ENCODE assay signal across 17 cellular contexts in the genomic region with DNA sequence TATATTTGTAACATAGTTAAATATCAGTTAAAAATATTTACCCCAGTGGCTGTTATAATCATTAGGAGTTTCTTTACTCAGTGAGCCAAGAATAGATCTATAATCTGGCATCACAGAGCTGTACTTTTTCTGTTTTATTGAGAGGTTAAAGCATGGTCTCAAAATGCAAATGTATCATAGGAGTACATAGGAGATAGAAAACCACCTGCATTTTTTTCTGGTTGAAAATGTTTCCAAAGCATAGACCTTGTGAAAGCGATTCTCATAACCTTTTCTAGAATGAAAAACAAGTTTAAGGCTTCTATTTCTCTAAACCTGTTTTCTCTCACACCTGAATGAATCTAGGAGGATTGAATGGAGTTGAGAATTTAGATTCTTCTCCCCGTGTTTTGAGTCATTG. TPM values are rescaled to one million over a fixed set of nuclear protein-coding genes. Genes with fewer than 3 reads are reported as not detected.
DNase-seq lines count a peak whose midpoint lies in the region; ATAC-seq and TF ChIP-seq lines count a peak whose summit lies in the region.
"Had no signal": no experiment of that assay in that cellular context is flagged by ENCODE, and none has a peak within 500 bp of the region (broad histone marks: within the 10 kb centered on the region; RNA-seq: fewer than 3 reads in every experiment).

No MANE protein-coding gene starts in this region.

- H3K4me3 ChIP-seq in H7 (ENCODE audit: insufficient read depth, low read depth, low read length) = no peak overlapping the region
- H3K4me3 ChIP-seq: cardiac muscle cell had no signal

- no peaks in the 10 kb centered on the region for H3K36me3 ChIP-seq in H7 (replicated peaks; ENCODE audit: control insufficient read depth, insufficient read depth, low read length)
- H3K36me3 ChIP-seq: cardiac muscle cell had no signal

- no peak for TF ChIP-seq CTCF in GM20000 (IDR thresholded peaks at IDR 0.05; ENCODE audit: extremely low read depth, missing control alignments)

- no peaks in the 10 kb centered on the region for H3K27me3 ChIP-seq in H7 (ENCODE audit: control insufficient read depth, insufficient read depth, low read length)
- H3K27me3 ChIP-seq: cardiac muscle cell had no signal

- DNase-seq in GOT3 (lab: John Stamatoyannopoulos, UW) (no peak), GM20000 (ENCODE audit: low spot score) (no peak), H7 (no peak), NCI-H446 treated with DMSO at 0.1 percent for 48 hours (lab: John Stamatoyannopoulos, UW) (no peak)
- DNase-seq: activated CD4-positive, alpha-beta T cell treated with anti-CD3 and anti-CD28 coated beads for 48 hours; activated gamma-delta T cell treated with Interleukin-2 at 50 U/mL for 16 hours; DMS79; hippocampal formation; NCI-H187 treated with DMSO at 0.1 percent for 48 hours; stimulated activated CD4-positive, alpha-beta T cell treated with anti-CD3 and anti-CD28 coated beads, Interleukin-15, amount 100 ng/mL, for 24 hours; T-cell had no signal

- ATAC-seq in GM18520 (IDR thresholded peaks at IDR 0.05; ENCODE audit: unreplicated experiment) (peak; percentile 93), GM21390 (IDR thresholded peaks at IDR 0.05; ENCODE audit: unreplicated experiment) (peak; percentile 98), HG02943 (IDR thresholded peaks at IDR 0.05; ENCODE audit: low read depth, unreplicated experiment) (peak; percentile 94), HG03521 (IDR thresholded peaks at IDR 0.05; ENCODE audit: unreplicated experiment) (peak; percentile 96)
- ATAC-seq: T-cell had no signal

RNA-seq across cellular contexts. Expression of gene KCNQ5, which starts 14.4 kb away (rescaled TPM):
- total RNA-seq in H7 (2014; rRNA removed; shearing (Covaris generic)) = 0.18 and 0.31 TPM in 2 replicates
- total RNA-seq: lung microvascular endothelial cell had no signal
